Comparison of ENCODE assay signal across 9 cellular contexts in genomic region chr17:74267054-74267453, GRCh38. TPM values are rescaled to one million over a fixed set of nuclear protein-coding genes. Genes with fewer than 3 reads are reported as not detected.
"Had no signal": no experiment of that assay in that cellular context is flagged by ENCODE, and none has a peak within 500 bp of the region (broad histone marks: within the 10 kb centered on the region; RNA-seq: fewer than 3 reads in every experiment).

No MANE protein-coding gene starts in this region.

RNA-seq across cellular contexts. Expression of gene DNAI2, which starts 7.0 kb away (rescaled TPM):
- total RNA-seq: stomach, subcutaneous adipose tissue, suprapubic skin, thoracic aorta, transverse colon, upper lobe of right lung, ureter, urinary bladder, vagina had no signal
- polyA plus RNA-seq: stomach had no signal
